In the genomic region with DNA sequence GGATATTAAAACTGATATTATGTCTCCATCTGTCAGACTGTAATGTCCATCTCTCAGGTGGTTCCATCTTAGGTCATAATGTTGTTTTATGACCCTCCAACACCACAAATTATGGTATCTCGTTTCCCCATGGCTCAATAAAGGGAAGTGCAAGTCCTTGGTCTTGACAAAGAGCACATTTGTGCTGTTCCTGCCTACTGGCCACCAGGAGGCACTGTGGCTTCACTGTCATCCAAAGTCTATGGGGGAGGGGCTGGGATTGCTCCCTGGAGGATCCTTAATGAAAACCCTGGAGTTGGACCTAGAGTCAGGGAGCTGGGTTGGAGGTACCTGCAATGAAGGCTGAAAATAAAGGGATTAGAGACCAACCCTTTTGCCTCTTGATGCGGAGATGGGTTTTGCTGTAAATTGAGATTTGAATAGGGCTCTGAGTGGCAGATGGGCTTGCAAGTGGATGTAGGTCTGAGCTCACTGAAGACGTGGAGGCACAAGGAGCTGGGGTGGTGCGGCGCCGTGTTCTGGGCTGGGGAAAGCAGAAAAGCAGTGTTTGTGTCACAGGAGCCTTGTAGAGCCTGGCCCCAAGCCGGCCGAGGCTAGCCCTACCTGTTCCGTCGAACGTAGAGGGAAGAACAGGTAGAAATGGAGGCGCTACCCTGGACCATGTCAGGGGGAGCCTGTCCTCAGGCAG, we compare ENCODE assay signal across 9 cellular contexts.
DNase-seq lines count a peak whose midpoint lies in the region; ATAC-seq and TF ChIP-seq lines count a peak whose summit lies in the region.
"Had no signal": no experiment of that assay in that cellular context is flagged by ENCODE, and none has a peak within 500 bp of the region (broad histone marks: within the 10 kb centered on the region; RNA-seq: fewer than 3 reads in every experiment).

No MANE protein-coding gene starts in this region.

- 0 out of 2 replicates have a peak, but pooled peaks cover 1% of the 10 kb centered on the region for H3K4me1 ChIP-seq in iPS DF 6.9 (ENCODE audit: control insufficient read depth, insufficient read depth, low read length)

- no CpG with 5 or more reads among the region's 12 CpGs for WGBS in iPS DF 6.9 (ENCODE audit: insufficient coverage, insufficient read length)

- no peak overlapping the region for H3K4me3 ChIP-seq in iPS DF 6.9 (ENCODE audit: low read length)

- TF ChIP-seq CTCF in WTC11 (IDR thresholded peaks at IDR 0.05) = peak; percentile 69

- ATAC-seq in WTC11 = peak; percentile 90
- no peak for ATAC-seq in HG03469 (IDR thresholded peaks at IDR 0.05; ENCODE audit: unreplicated experiment)
- no peak for ATAC-seq in GM18502 (IDR thresholded peaks at IDR 0.05; ENCODE audit: poor library complexity, unreplicated experiment)

- no peaks in the 10 kb centered on the region for H3K36me3 Mint-ChIP-seq in WTC11

- no peaks in the 10 kb centered on the region for H3K9me3 Mint-ChIP-seq in WTC11
- H3K9me3 Mint-ChIP-seq: central memory CD8-positive, alpha-beta T cell had no signal

- H3K4me1 Mint-ChIP-seq in WTC11 = peaks cover 17% of the 10 kb centered on the region

- no peak overlapping the region for H3K4me3 Mint-ChIP-seq in WTC11
- H3K4me3 Mint-ChIP-seq: central memory CD8-positive, alpha-beta T cell had no signal

- no peaks in the 10 kb centered on the region; the same call in 1 of the 2 replicates for H3K27me3 Mint-ChIP-seq in WTC11 (ENCODE audit: low read depth)

- no peak overlapping the region for H3K27ac ChIP-seq in iPS DF 6.9 (ENCODE audit: low read length)

- H3K27ac Mint-ChIP-seq in WTC11 = no peak overlapping the region

- H3K36me3 ChIP-seq in iPS DF 6.9 (ENCODE audit: control insufficient read depth, insufficient read depth, low read length) = no peaks in the 10 kb centered on the region

- CTCF ChIA-PET in WTC11 (lab: Charles Lee) = interaction anchor here (0.6 to 1.7 kb wide), 45 partner anchors 10 to 435 kb away, joined by 3 to 26 read pairs (median 4); no protein-coding TSS in a partner anchor

- POLR2A ChIA-PET in WTC11 (lab: Charles Lee) = no interaction called here

- H3K27me3 ChIP-seq in iPS DF 6.9 (ENCODE audit: control insufficient read depth, insufficient read depth, low read length) = no peaks in the 10 kb centered on the region

- peak; percentile 25 for DNase-seq in 8988T
- peak; percentile 69 for DNase-seq in ELR (ENCODE audit: low read depth)
- peak; percentile 20 for DNase-seq in HuH-7 (ENCODE audit: low spot score)
- peak; percentile 68 for DNase-seq in WTC11 (ENCODE audit: low spot score)
- peak; percentile 55 for DNase-seq in iPS DF 6.9 (ENCODE audit: low read depth, low spot score)
- DNase-seq in NCI-H226 = no peak

- H3K9me3 ChIP-seq in iPS DF 6.9 (ENCODE audit: control insufficient read depth, insufficient read depth, low read length) = no peaks in the 10 kb centered on the region

TF ChIP-seq in WTC11, 78 proteins besides CTCF, POLR2A, EP300 and RAD21:
- no peak for TF ChIP-seq FOXP1 (CRISPR knock-in tag; IDR thresholded peaks at IDR 0.05; ENCODE audit: borderline replicate concordance)
- TF ChIP-seq, protein P1, sequence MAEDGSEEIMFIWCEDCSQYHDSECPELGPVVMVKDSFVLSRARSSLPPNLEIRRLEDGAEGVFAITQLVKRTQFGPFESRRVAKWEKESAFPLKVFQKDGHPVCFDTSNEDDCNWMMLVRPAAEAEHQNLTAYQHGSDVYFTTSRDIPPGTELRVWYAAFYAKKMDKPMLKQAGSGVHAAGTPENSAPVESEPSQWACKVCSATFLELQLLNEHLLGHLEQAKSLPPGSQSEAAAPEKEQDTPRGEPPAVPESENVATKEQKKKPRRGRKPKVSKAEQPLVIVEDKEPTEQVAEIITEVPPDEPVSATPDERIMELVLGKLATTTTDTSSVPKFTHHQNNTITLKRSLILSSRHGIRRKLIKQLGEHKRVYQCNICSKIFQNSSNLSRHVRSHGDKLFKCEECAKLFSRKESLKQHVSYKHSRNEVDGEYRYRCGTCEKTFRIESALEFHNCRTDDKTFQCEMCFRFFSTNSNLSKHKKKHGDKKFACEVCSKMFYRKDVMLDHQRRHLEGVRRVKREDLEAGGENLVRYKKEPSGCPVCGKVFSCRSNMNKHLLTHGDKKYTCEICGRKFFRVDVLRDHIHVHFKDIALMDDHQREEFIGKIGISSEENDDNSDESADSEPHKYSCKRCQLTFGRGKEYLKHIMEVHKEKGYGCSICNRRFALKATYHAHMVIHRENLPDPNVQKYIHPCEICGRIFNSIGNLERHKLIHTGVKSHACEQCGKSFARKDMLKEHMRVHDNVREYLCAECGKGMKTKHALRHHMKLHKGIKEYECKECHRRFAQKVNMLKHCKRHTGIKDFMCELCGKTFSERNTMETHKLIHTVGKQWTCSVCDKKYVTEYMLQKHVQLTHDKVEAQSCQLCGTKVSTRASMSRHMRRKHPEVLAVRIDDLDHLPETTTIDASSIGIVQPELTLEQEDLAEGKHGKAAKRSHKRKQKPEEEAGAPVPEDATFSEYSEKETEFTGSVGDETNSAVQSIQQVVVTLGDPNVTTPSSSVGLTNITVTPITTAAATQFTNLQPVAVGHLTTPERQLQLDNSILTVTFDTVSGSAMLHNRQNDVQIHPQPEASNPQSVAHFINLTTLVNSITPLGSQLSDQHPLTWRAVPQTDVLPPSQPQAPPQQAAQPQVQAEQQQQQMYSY (CRISPR knock-in tag; IDR thresholded peaks at IDR 0.05) = peak; percentile 89
